Comparison of ENCODE assay signal across 21 cellular contexts in the genomic region with DNA sequence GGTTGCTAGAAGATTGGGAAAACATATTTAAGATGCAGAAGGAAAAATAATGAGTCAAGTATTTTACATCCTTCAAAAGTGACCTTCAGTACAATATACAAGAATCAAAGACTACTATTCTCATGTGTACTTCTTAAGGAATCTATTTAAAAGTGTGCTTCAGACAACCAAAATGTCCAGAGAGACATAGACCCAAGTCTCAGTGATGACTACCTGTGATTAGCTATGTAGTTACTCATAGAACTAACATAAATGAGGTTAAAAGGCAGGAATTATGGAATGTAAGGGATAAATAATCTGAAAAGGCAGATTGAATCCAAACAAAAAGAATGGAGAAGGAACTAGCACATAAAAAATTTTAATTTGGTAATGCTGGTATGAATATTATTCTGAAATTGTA.
DNase-seq lines count a peak whose midpoint lies in the region; ATAC-seq and TF ChIP-seq lines count a peak whose summit lies in the region.
"Had no signal": no experiment of that assay in that cellular context is flagged by ENCODE, and none has a peak within 500 bp of the region (broad histone marks: within the 10 kb centered on the region; RNA-seq: fewer than 3 reads in every experiment).

No MANE protein-coding gene starts in this region.

- H3K27me3 ChIP-seq in ACC112 (ENCODE audit: insufficient read depth, low read length) (no peaks in the 10 kb centered on the region), RWPE2 (ENCODE audit: insufficient read depth, poor library complexity, severe bottlenecking) (no peaks in the 10 kb centered on the region), colonic mucosa (no peaks in the 10 kb centered on the region), psoas muscle (ENCODE audit: insufficient read depth in 3 of 3, low read length in 2 of 3) (no peaks in the 10 kb centered on the region)
- H3K27me3 ChIP-seq: BE2C had no signal

- H2AFZ ChIP-seq in ACC112 (ENCODE audit: low read length, unreplicated experiment): no peak overlapping the region

- peak overlapping the region; percentile 16; the same call in 1 of the 2 replicates for H3K27ac ChIP-seq in ACC112 (ENCODE audit: low read depth, low read length)
- peak overlapping the region; percentile 82 for H3K27ac ChIP-seq in RWPE2 (ENCODE audit: poor library complexity, severe bottlenecking)
- no peak overlapping the region for H3K27ac ChIP-seq in colonic mucosa
- H3K27ac ChIP-seq in psoas muscle: no peak overlapping the region

- no peaks in the 10 kb centered on the region for H3K27me3 Mint-ChIP-seq in HFFc6 (ENCODE audit: insufficient read depth)
- H3K27me3 Mint-ChIP-seq: CD4-positive, CD25-positive, alpha-beta regulatory T cell had no signal

- peaks cover 12% of the 10 kb centered on the region for H3K36me3 Mint-ChIP-seq in HFFc6 (ENCODE audit: low read depth)
- H3K36me3 Mint-ChIP-seq: CD4-positive, CD25-positive, alpha-beta regulatory T cell had no signal

- no peak for TF ChIP-seq CTCF in HFFc6 (IDR thresholded peaks at IDR 0.05)
- no peak for TF ChIP-seq CTCF in RWPE2 (IDR thresholded peaks at IDR 0.05; ENCODE audit: poor library complexity, severe bottlenecking)
- TF ChIP-seq CTCF in fibroblast of mammary gland (conservative IDR thresholded peaks at IDR 0.05; ENCODE audit: control insufficient read depth, insufficient read depth, low read depth, low read length): no peak
- TF ChIP-seq CTCF in colonic mucosa (IDR thresholded peaks at IDR 0.05): no peak
- no peak for TF ChIP-seq CTCF in psoas muscle (IDR thresholded peaks at IDR 0.05)

- no peaks in the 10 kb centered on the region for H3K9me3 Mint-ChIP-seq in HFFc6

- H3K4me1 ChIP-seq in ACC112 (ENCODE audit: control insufficient read depth, insufficient read depth, low read length, unreplicated experiment) (peaks cover 19% of the 10 kb centered on the region), RWPE2 (ENCODE audit: insufficient read depth, poor library complexity, severe bottlenecking) (peaks cover 12% of the 10 kb centered on the region), colonic mucosa (no peaks in the 10 kb centered on the region), psoas muscle (no peaks in the 10 kb centered on the region)
- H3K4me1 ChIP-seq: BE2C, Caco-2 had no signal

- intact Hi-C loops in colonic mucosa (cut with DNase I) (no loop called here), psoas muscle (cut with DNase I) (no loop called here)

- peak overlapping the region; percentile 10; the same call in 1 of the 2 replicates for H3K4me3 Mint-ChIP-seq in HFFc6
- H3K4me3 Mint-ChIP-seq: CD4-positive, CD25-positive, alpha-beta regulatory T cell had no signal

- H3K4me3 ChIP-seq in ACC112 (ENCODE audit: low read depth, low read length) (no peak overlapping the region), RWPE2 (ENCODE audit: severe bottlenecking) (no peak overlapping the region), fibroblast of mammary gland (ENCODE audit: control insufficient read depth, low read depth, low read length) (no peak overlapping the region), colonic mucosa (no peak overlapping the region), psoas muscle (no peak overlapping the region)

- H3K9me3 ChIP-seq in RWPE2 (ENCODE audit: severe bottlenecking) (no peaks in the 10 kb centered on the region), colonic mucosa (no peaks in the 10 kb centered on the region), psoas muscle (no peaks in the 10 kb centered on the region)
- H3K9me3 ChIP-seq: BE2C, Caco-2 had no signal

- DNase-seq in HFFc6 (peak; percentile 48), RWPE2 (ENCODE audit: low spot score) (no peak), fibroblast of mammary gland (ENCODE audit: low read depth) (peak; percentile 57), colonic mucosa (no peak), pons (ENCODE audit: low spot score) (no peak), psoas muscle (no peak), GM19240 (ENCODE audit: insufficient read length, low spot score) (no peak)
- DNase-seq: 8988T; BE2C; Caco-2; CD4-positive, CD25-positive, alpha-beta regulatory T cell; KG1; NCI-H1417; NCI-H187; NCI-H2107; NCI-H2227 treated with DMSO at 0.1 percent for 48 hours; NCI-H510A treated with DMSO at 0.1 percent for 48 hours; NCI-H774; SIG-M5 had no signal

- H3K36me3 ChIP-seq in ACC112 (ENCODE audit: insufficient read depth, low read length) (no peaks in the 10 kb centered on the region), RWPE2 (ENCODE audit: low read depth) (no peaks in the 10 kb centered on the region), colonic mucosa (no peaks in the 10 kb centered on the region), psoas muscle (ENCODE audit: insufficient read depth in 1 of 2, low read depth in 1 of 2) (no peaks in the 10 kb centered on the region)
- H3K36me3 ChIP-seq: BE2C had no signal

- H3K27ac Mint-ChIP-seq in HFFc6: peak overlapping the region; percentile 76
- H3K27ac Mint-ChIP-seq: CD4-positive, CD25-positive, alpha-beta regulatory T cell had no signal

- no peaks in the 10 kb centered on the region for H3K79me2 ChIP-seq in ACC112 (ENCODE audit: control insufficient read depth, insufficient read depth, low read length, unreplicated experiment)

- H3K9ac ChIP-seq in colonic mucosa (ENCODE audit: low read depth in 2 of 2, low read length in 2 of 2): no peak overlapping the region

- ATAC-seq in RWPE2 (ENCODE audit: low read depth) (peak; percentile 73), psoas muscle (no peak)
- ATAC-seq: HepG2 had no signal

- H3K4me1 Mint-ChIP-seq in HFFc6 (ENCODE audit: low read depth): peaks cover 96% of the 10 kb centered on the region
- H3K4me1 Mint-ChIP-seq: CD4-positive, CD25-positive, alpha-beta regulatory T cell had no signal

Comparison
In these comparisons a context has a peak if more than half of its experiments do, and no peak if none do; other contexts are left out.
1. H3K27ac ChIP-seq: peak in ACC112 (single experiment) and RWPE2 (single experiment); none in colonic mucosa (single experiment) and psoas muscle (single experiment).
2. DNase-seq: peak in HFFc6 (single experiment) and fibroblast of mammary gland (single experiment); none in RWPE2 (single experiment), colonic mucosa (single experiment), pons (single experiment), psoas muscle (0 of 2) and GM19240 (single experiment).